ENCODE assay signal across 9 cellular contexts in the genomic region with DNA sequence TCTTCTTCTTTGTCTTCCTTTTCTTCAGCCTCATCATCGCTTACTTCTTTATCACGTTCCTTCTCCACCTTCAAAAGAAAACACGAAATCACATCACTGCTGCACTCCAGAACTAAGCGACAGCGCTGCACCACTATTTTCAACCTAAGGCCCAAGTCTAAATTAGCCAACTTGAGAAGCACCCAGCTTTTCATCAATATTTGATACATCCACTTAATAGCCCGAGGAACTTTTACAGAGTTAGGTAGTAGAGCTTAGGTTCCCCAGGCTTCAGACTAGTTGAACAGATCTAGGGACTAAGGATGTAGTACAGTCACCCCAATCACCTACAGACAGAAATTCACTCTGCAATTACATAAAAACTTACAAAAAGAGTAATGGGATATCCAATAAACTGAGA. TPM values are rescaled to one million over a fixed set of nuclear protein-coding genes. Genes with fewer than 3 reads are reported as not detected.
DNase-seq lines count a peak whose midpoint lies in the region; ATAC-seq and TF ChIP-seq lines count a peak whose summit lies in the region.
"Had no signal": no experiment of that assay in that cellular context is flagged by ENCODE, and none has a peak within 500 bp of the region (broad histone marks: within the 10 kb centered on the region; RNA-seq: fewer than 3 reads in every experiment).

No MANE protein-coding gene starts in this region.

- no peaks in the 10 kb centered on the region for H3K9me3 Mint-ChIP-seq in chondrocyte (ENCODE audit: low read depth)
- H3K9me3 Mint-ChIP-seq in naive thymus-derived CD8-positive, alpha-beta T cell = no peaks in the 10 kb centered on the region

- CTCF ChIA-PET in BJ (lab: Yijun Ruan, JAX) = interaction anchor here (1.2 to 2.3 kb wide), 3 partner anchors 10 to 36 kb away, joined by 3 to 6 read pairs (median 3); no protein-coding TSS in a partner anchor

- H3K27ac Mint-ChIP-seq in chondrocyte (ENCODE audit: unreplicated experiment) = peak overlapping the region; percentile 75
- H3K27ac Mint-ChIP-seq in naive thymus-derived CD8-positive, alpha-beta T cell = peak overlapping the region; percentile 48 to 100 (median 98)

- H3K36me3 Mint-ChIP-seq in chondrocyte (ENCODE audit: low read depth) = peaks cover 48% of the 10 kb centered on the region
- H3K36me3 Mint-ChIP-seq in naive thymus-derived CD8-positive, alpha-beta T cell = peaks cover 23 to 64% (median 39%) of the 10 kb centered on the region in 3 donors

- H3K27ac ChIP-seq in KOPT-K1 (ENCODE audit: low read depth, low read length, poor library complexity, severe bottlenecking) = peak overlapping the region; percentile 97

- H3K36me3 ChIP-seq in BJ (ENCODE audit: control insufficient read depth, insufficient read depth, low read length) (peaks cover 12% of the 10 kb centered on the region), KOPT-K1 (ENCODE audit: insufficient read depth, low read length) (peaks cover 65% of the 10 kb centered on the region)

- peak overlapping the region; percentile 83; the same call in 1 of the 2 replicates for H3K4me3 ChIP-seq in BJ (ENCODE audit: low read depth, low read length)

- no peaks in the 10 kb centered on the region for H3K9me3 ChIP-seq in KOPT-K1 (ENCODE audit: insufficient read depth, low read length, poor library complexity, severe bottlenecking)

- TF ChIP-seq CTCF in BJ (IDR thresholded peaks at IDR 0.05; ENCODE audit: insufficient read depth, low read depth, low read length) (no peak), chondrocyte (IDR thresholded peaks at IDR 0.05) (no peak)

- POLR2A ChIA-PET in BJ (lab: Charles Lee) = no interaction called here
- POLR2A ChIA-PET in naive thymus-derived CD8-positive, alpha-beta T cell (lab: Charles Lee) = interaction anchor here (0.9 kb wide), 1 partner anchor 274 kb away, joined by 3 read pairs; no protein-coding TSS in a partner anchor

- H3K4me1 Mint-ChIP-seq in chondrocyte (ENCODE audit: low read depth) = peaks cover 50% of the 10 kb centered on the region
- H3K4me1 Mint-ChIP-seq in naive thymus-derived CD8-positive, alpha-beta T cell = peaks cover 33 to 82% (median 79%) of the 10 kb centered on the region in 4 donors

- H3K27me3 ChIP-seq in BJ (ENCODE audit: control insufficient read depth, insufficient read depth, low read length) = no peaks in the 10 kb centered on the region

- peak overlapping the region; percentile 97 for H3K4me3 Mint-ChIP-seq in chondrocyte (ENCODE audit: unreplicated experiment)
- H3K4me3 Mint-ChIP-seq in naive thymus-derived CD8-positive, alpha-beta T cell = peak overlapping the region; percentile 90 to 98 (median 96)

- no peaks in the 10 kb centered on the region for H3K27me3 Mint-ChIP-seq in chondrocyte (ENCODE audit: low read depth)
- H3K27me3 Mint-ChIP-seq in naive thymus-derived CD8-positive, alpha-beta T cell = no peaks in the 10 kb centered on the region

- ATAC-seq in naive thymus-derived CD8-positive, alpha-beta T cell = no peak
- no peak for ATAC-seq in GM18870 (IDR thresholded peaks at IDR 0.05; ENCODE audit: unreplicated experiment)
- no peak for ATAC-seq in HG02763 (IDR thresholded peaks at IDR 0.05; ENCODE audit: unreplicated experiment)

- DNase-seq in BJ (ENCODE audit: low read depth) (no peak), chondrocyte (ENCODE audit: low spot score) (no peak), NCI-H82 (lab: John Stamatoyannopoulos, UW) (no peak), anterior cingulate cortex (lab: John Stamatoyannopoulos, UW) (no peak)
- DNase-seq in naive thymus-derived CD8-positive, alpha-beta T cell = no peak
- DNase-seq: NCI-H748 treated with DMSO at 0.1 percent for 48 hours had no signal

RNA-seq across cellular contexts. Expression of a gene that starts 1.9 kb away (rescaled TPM):
- polyA plus RNA-seq in BJ (2011; rRNA removed) = 222 and 440 TPM in 2 replicates
- polyA minus RNA-seq in BJ (2011; rRNA and poly(A)+ RNA removed) = 161 and 204 TPM in 2 replicates
- total RNA-seq in chondrocyte = 239 to 400 TPM (median 242 TPM) in 3 replicates
- 100 to 1,000 TPM; 356 to 373 TPM for total RNA-seq in naive thymus-derived CD8-positive, alpha-beta T cell
- 100 to 1,000 TPM; 401 to 445 (median 427) TPM for polyA plus RNA-seq in naive thymus-derived CD8-positive, alpha-beta T cell

RNA-seq across cellular contexts. Expression of a gene that starts 54.8 kb away (rescaled TPM):
- 18.3 TPM in 2 replicates for polyA plus RNA-seq in BJ (2011; rRNA removed)
- polyA minus RNA-seq in BJ (2011; rRNA and poly(A)+ RNA removed) = 22.9 and 34.4 TPM in 2 replicates
- 20.8 to 28.8 TPM (median 23.0 TPM) in 3 replicates for total RNA-seq in chondrocyte
- total RNA-seq in naive thymus-derived CD8-positive, alpha-beta T cell = 10 to 100 TPM; 50.0 to 56.9 TPM
- 10 to 100 TPM; 11.3 to 15.0 (median 12.9) TPM for polyA plus RNA-seq in naive thymus-derived CD8-positive, alpha-beta T cell
